ENCODE assay signal across 13 cellular contexts in genomic region chr11:60767388-60767811, GRCh38. TPM values are rescaled to one million over a fixed set of nuclear protein-coding genes. Genes with fewer than 3 reads are reported as not detected.
A peak's percentile ranks its signal among the peaks of the same experiment; 100 is the strongest.
DNase-seq lines count a peak whose midpoint lies in the region; ATAC-seq, FAIRE-seq and TF ChIP-seq lines count a peak whose summit lies in the region.
"Had no signal": no experiment of that assay in that cellular context is flagged by ENCODE, and none has a peak within 500 bp of the region (broad histone marks: within the 10 kb centered on the region; RNA-seq: fewer than 3 reads in every experiment).

No MANE protein-coding gene starts in this region.

- ATAC-seq in HG03565 (IDR thresholded peaks at IDR 0.05; ENCODE audit: unreplicated experiment) (no peak), GM18867 (IDR thresholded peaks at IDR 0.05; ENCODE audit: unreplicated experiment) (no peak)

- H3K27me3 Mint-ChIP-seq in endodermal cell (ENCODE audit: insufficient read depth) (peaks cover 29% of the 10 kb centered on the region), neural crest cell (ENCODE audit: low read depth) (peaks cover 6% of the 10 kb centered on the region)

- H3K36me3 ChIP-seq in endodermal cell (ENCODE audit: control insufficient read depth, insufficient read depth, low read length), result no peaks in the 10 kb centered on the region
- H3K36me3 ChIP-seq in SJCRH30, result no peaks in the 10 kb centered on the region
- H3K36me3 ChIP-seq: suprapubic skin, WERI-Rb-1 had no signal

- TF ChIP-seq CTCF in D721Med (IDR thresholded peaks at IDR 0.05; ENCODE audit: insufficient read depth, missing control alignments) (peak; percentile 42), HFF-Myc (IDR thresholded peaks at IDR 0.05; ENCODE audit: low read depth, low read length, missing control alignments) (peak; percentile 65), endodermal cell (conservative IDR thresholded peaks at IDR 0.05) (peak; percentile 88), neural crest cell (conservative IDR thresholded peaks at IDR 0.05) (peak; percentile 55)

- no peak overlapping the region for H3K4me3 ChIP-seq in HFF-Myc (replicated peaks; ENCODE audit: low read depth, low read length)
- no peak overlapping the region for H3K4me3 ChIP-seq in endodermal cell (ENCODE audit: low read length)
- no peak overlapping the region for H3K4me3 ChIP-seq in SJCRH30
- H3K4me3 ChIP-seq: skin epidermis, suprapubic skin had no signal

- no peak overlapping the region for H3K27ac Mint-ChIP-seq in endodermal cell
- H3K27ac Mint-ChIP-seq in neural crest cell (ENCODE audit: unreplicated experiment), result no peak overlapping the region

- no peak overlapping the region for H3K27ac ChIP-seq in endodermal cell (ENCODE audit: low read depth, low read length)
- no peak overlapping the region for H3K27ac ChIP-seq in SJCRH30
- H3K27ac ChIP-seq: skin epidermis, suprapubic skin, WERI-Rb-1 had no signal

- H3K27me3 ChIP-seq in endodermal cell (ENCODE audit: control insufficient read depth, insufficient read depth, low read length, poor library complexity, severe bottlenecking) (peaks cover 6% of the 10 kb centered on the region), SJCRH30 (no peaks in the 10 kb centered on the region)

- no peaks in the 10 kb centered on the region for H3K9me3 Mint-ChIP-seq in endodermal cell
- no peaks in the 10 kb centered on the region for H3K9me3 Mint-ChIP-seq in neural crest cell

- H3K4me3 Mint-ChIP-seq in endodermal cell, result no peak overlapping the region
- no peak overlapping the region for H3K4me3 Mint-ChIP-seq in neural crest cell

- no peaks in the 10 kb centered on the region for H3K9me3 ChIP-seq in endodermal cell (ENCODE audit: control insufficient read depth, low read length)
- no peaks in the 10 kb centered on the region for H3K9me3 ChIP-seq in SJCRH30 (replicated peaks)
- H3K9me3 ChIP-seq: suprapubic skin had no signal

- H3K9ac ChIP-seq in endodermal cell (ENCODE audit: extremely low read depth, low read length, poor library complexity, severe bottlenecking), result no peak overlapping the region

- H3K4me1 ChIP-seq in endodermal cell (ENCODE audit: control insufficient read depth, insufficient read depth, low read length) (no peaks in the 10 kb centered on the region), SJCRH30 (no peaks in the 10 kb centered on the region)
- H3K4me1 ChIP-seq: suprapubic skin had no signal

- H3K36me3 Mint-ChIP-seq in endodermal cell (ENCODE audit: low read depth) (no peaks in the 10 kb centered on the region), neural crest cell (ENCODE audit: low read depth) (no peaks in the 10 kb centered on the region)

- H3K4me1 Mint-ChIP-seq in endodermal cell (no peaks in the 10 kb centered on the region), neural crest cell (no peaks in the 10 kb centered on the region)

- 72 to 77% methylated on average over 6 to 26 of the region's 26 CpGs for WGBS in endodermal cell (ENCODE audit: insufficient coverage in 1 of 2, insufficient read length in 1 of 2), 2 experiments

- in situ Hi-C loops in ACHN (cut with HindIII; ENCODE audit: low pct_ligation_motif_present, low pct_unique_long_range_greater_than_20kb, low sequenced_read_pairs), result no loop called here

- DNase-seq in D721Med (ENCODE audit: insufficient read length, low spot score) (no peak), HFF-Myc (ENCODE audit: extremely low read depth, low read depth) (no peak), endodermal cell (peak; percentile 86), neural crest cell (ENCODE audit: low read depth, low spot score) (peak; percentile 17), ACHN (no peak), SJCRH30 (no peak)
- DNase-seq: NCI-H526 treated with DMSO at 0.1 percent for 48 hours, WERI-Rb-1 had no signal

- FAIRE-seq in D721Med (lab: Jason Lieb, UNC), result no peak
- FAIRE-seq: islet of Langerhans had no signal

RNA-seq across cellular contexts. Expression of gene MS4A15, which starts 10.7 kb away (rescaled TPM):
- total RNA-seq in endodermal cell (not detected), neural crest cell (not detected in 2 replicates)
- not detected for polyA plus RNA-seq in endodermal cell (2013, experiment 1 of 2)
- polyA plus RNA-seq in endodermal cell (2013, experiment 2 of 2), result not detected
- total RNA-seq in SJCRH30 (2014; rRNA removed; shearing (Covaris generic)), result not detected in 2 replicates
- total RNA-seq: suprapubic skin had no signal

RNA-seq across cellular contexts. Expression of gene MS4A10, which starts 17.7 kb away (rescaled TPM):
- not detected for total RNA-seq in endodermal cell
- not detected for polyA plus RNA-seq in endodermal cell (2013, experiment 1 of 2)
- polyA plus RNA-seq in endodermal cell (2013, experiment 2 of 2), result not detected
- not detected in 2 replicates for total RNA-seq in neural crest cell
- not detected in 2 replicates for total RNA-seq in SJCRH30 (2014; rRNA removed; shearing (Covaris generic))
- total RNA-seq: suprapubic skin had no signal

RNA-seq across cellular contexts. Expression of gene MS4A18, which starts 42.9 kb away (rescaled TPM):
- total RNA-seq in endodermal cell (not detected), neural crest cell (not detected in 2 replicates)
- polyA plus RNA-seq in endodermal cell (2013, experiment 1 of 2), result not detected
- not detected for polyA plus RNA-seq in endodermal cell (2013, experiment 2 of 2)
- not detected in 2 replicates for total RNA-seq in SJCRH30 (2014; rRNA removed; shearing (Covaris generic))
- total RNA-seq: suprapubic skin had no signal

Comparison
In these comparisons a context has a peak if more than half of its experiments do, and no peak if none do; other contexts are left out.
1. DNase-seq: peak in endodermal cell (single experiment) and neural crest cell (single experiment); none in D721Med (single experiment), HFF-Myc (single experiment), ACHN (single experiment) and SJCRH30 (0 of 2).
2. Peak in every context shown above with its lines, with median percentiles within 50 percentile points of each other: CTCF ChIP-seq.